ENCODE assay signal across 16 cellular contexts in genomic region chr1:89708727-89709375, GRCh38.
A peak's percentile ranks its signal among the peaks of the same experiment; 100 is the strongest.
DNase-seq lines count a peak whose midpoint lies in the region; ATAC-seq and TF ChIP-seq lines count a peak whose summit lies in the region.
"Had no signal": no experiment of that assay in that cellular context is flagged by ENCODE, and none has a peak within 500 bp of the region (broad histone marks: within the 10 kb centered on the region; RNA-seq: fewer than 3 reads in every experiment).

No MANE protein-coding gene starts in this region.

- intact Hi-C loops in heart left ventricle (cut with DNase I), result loop anchor here in 1 of 10 donors (5.0 kb wide), 1 partner anchor 67 kb away; no protein-coding TSS in a partner anchor
- intact Hi-C loops in Right ventricle myocardium inferior (cut with DNase I), result no loop called here

- H3K4me3 ChIP-seq in heart left ventricle (no peak overlapping the region), astrocyte of the cerebellum (ENCODE audit: low read depth, low read length) (no peak overlapping the region)
- H3K4me3 ChIP-seq: cardiac muscle cell, mucosa of descending colon had no signal

- no peaks in the 10 kb centered on the region for H3K27me3 ChIP-seq in heart left ventricle
- H3K27me3 ChIP-seq: cardiac muscle cell had no signal

- CTCF ChIA-PET in activated CD4-positive, alpha-beta memory T cell treated with anti-CD3 and anti-CD28 coated beads, Interleukin-2, amount 10 ng/mL, durations not matched to agents 7 days and 5 days (lab: Charles Lee), result no interaction called here

- H3K27ac Mint-ChIP-seq in type B pancreatic cell, result peak overlapping the region; percentile 8
- H3K27ac Mint-ChIP-seq in activated CD4-positive, alpha-beta memory T cell treated with anti-CD3 and anti-CD28 coated beads, Interleukin-2, amount 10 ng/mL, durations not matched to agents 7 days and 5 days, result no peak overlapping the region
- H3K27ac Mint-ChIP-seq: progenitor cell of endocrine pancreas had no signal

- TF ChIP-seq POLR2A in heart left ventricle (IDR thresholded peaks at IDR 0.05), result no peak

- DNase-seq in heart left ventricle, result no peak
- DNase-seq in Right ventricle myocardium inferior (ENCODE audit: missing footprints), result no peak
- peak; percentile 58 for DNase-seq in astrocyte of the cerebellum (ENCODE audit: low read depth)
- DNase-seq in kidney tubule cell (ENCODE audit: low spot score), result peak; percentile 67
- no peak for DNase-seq in type B pancreatic cell (ENCODE audit: extremely low spot score, unreplicated experiment)
- no peak for DNase-seq in T-helper 1 cell
- DNase-seq in NCI-H510A treated with DMSO at 0.1 percent for 48 hours (lab: John Stamatoyannopoulos, UW), result no peak
- DNase-seq in activated CD4-positive, alpha-beta memory T cell treated with anti-CD3 and anti-CD28 coated beads, Interleukin-2, amount 10 ng/mL, durations not matched to agents 7 days and 5 days, result no peak
- DNase-seq: activated effector memory CD4-positive, alpha-beta T cell treated with Interleukin-2 at 50 U/mL for 16 hours; DND-41; mucosa of descending colon; NCI-H2081 had no signal

- H3K36me3 ChIP-seq in heart left ventricle, result peaks cover 0 to 29% (median 14%) of the 10 kb centered on the region in 9 donors

- no peaks in the 10 kb centered on the region for H3K9me3 Mint-ChIP-seq in type B pancreatic cell
- peaks cover 6% of the 10 kb centered on the region for H3K9me3 Mint-ChIP-seq in activated CD4-positive, alpha-beta memory T cell treated with anti-CD3 and anti-CD28 coated beads, Interleukin-2, amount 10 ng/mL, durations not matched to agents 7 days and 5 days

- 79 to 83% (median 81%) methylated on average over 6 of the region's 6 CpGs for WGBS in heart left ventricle, 4 donors

- H3K27me3 Mint-ChIP-seq in type B pancreatic cell, result no peaks in the 10 kb centered on the region
- H3K27me3 Mint-ChIP-seq in activated CD4-positive, alpha-beta memory T cell treated with anti-CD3 and anti-CD28 coated beads, Interleukin-2, amount 10 ng/mL, durations not matched to agents 7 days and 5 days, result no peaks in the 10 kb centered on the region
- H3K27me3 Mint-ChIP-seq: progenitor cell of endocrine pancreas had no signal

- H3K27ac ChIP-seq in heart left ventricle, result peak overlapping the region in 7 of 12 donors; percentile 40 to 69 (median 59)
- H3K27ac ChIP-seq: cardiac muscle cell, HL-60 had no signal

- ATAC-seq in heart left ventricle (no peak), Right ventricle myocardium inferior (no peak)
- ATAC-seq: activated CD4-positive, CD25-positive, alpha-beta regulatory T cell treated with anti-CD3 and anti-CD28 coated beads, Interleukin-2, amount 50 U/mL, for 24 hours; mucosa of descending colon had no signal

- H3K4me1 ChIP-seq in heart left ventricle, result peaks cover 0 to 38% (median 8%) of the 10 kb centered on the region in 12 donors

- POLR2A ChIA-PET in activated CD4-positive, alpha-beta memory T cell treated with anti-CD3 and anti-CD28 coated beads, Interleukin-2, amount 10 ng/mL, durations not matched to agents 7 days and 5 days (lab: Charles Lee), result interaction anchor here (0.8 to 1.2 kb wide), 3 partner anchors 10 to 75 kb away, joined by 3 to 6 read pairs (median 4); no protein-coding TSS in a partner anchor

- H3K4me1 Mint-ChIP-seq in type B pancreatic cell (ENCODE audit: unreplicated experiment), result peaks cover 19% of the 10 kb centered on the region
- peaks cover 21% of the 10 kb centered on the region for H3K4me1 Mint-ChIP-seq in activated CD4-positive, alpha-beta memory T cell treated with anti-CD3 and anti-CD28 coated beads, Interleukin-2, amount 10 ng/mL, durations not matched to agents 7 days and 5 days

- in situ Hi-C loops in astrocyte of the cerebellum (cut with HindIII; ENCODE audit: low sequenced_read_pairs), result no loop called here

- TF ChIP-seq CTCF in heart left ventricle (IDR thresholded peaks at IDR 0.05), result no peak
- TF ChIP-seq CTCF in astrocyte of the cerebellum (IDR thresholded peaks at IDR 0.05; ENCODE audit: low read depth, low read length, missing control alignments), result peak; percentile 23
- no peak for TF ChIP-seq CTCF in type B pancreatic cell (conservative IDR thresholded peaks at IDR 0.05)

- no peaks in the 10 kb centered on the region for H3K9me3 ChIP-seq in heart left ventricle
- H3K9me3 ChIP-seq: mucosa of descending colon had no signal

- peak overlapping the region; percentile 18 for H3K4me3 Mint-ChIP-seq in type B pancreatic cell
- H3K4me3 Mint-ChIP-seq in activated CD4-positive, alpha-beta memory T cell treated with anti-CD3 and anti-CD28 coated beads, Interleukin-2, amount 10 ng/mL, durations not matched to agents 7 days and 5 days, result no peak overlapping the region

- H3K36me3 Mint-ChIP-seq in type B pancreatic cell, result peaks cover 4% of the 10 kb centered on the region
- H3K36me3 Mint-ChIP-seq in activated CD4-positive, alpha-beta memory T cell treated with anti-CD3 and anti-CD28 coated beads, Interleukin-2, amount 10 ng/mL, durations not matched to agents 7 days and 5 days (ENCODE audit: low read depth), result peaks cover 86% of the 10 kb centered on the region

Comparison
In these comparisons a context has a peak if more than half of its experiments do, and no peak if none do; other contexts are left out.
1. DNase-seq: peak in astrocyte of the cerebellum (single experiment) and kidney tubule cell (single experiment); none in heart left ventricle (0 of 5), Right ventricle myocardium inferior (single experiment), type B pancreatic cell (single experiment), T-helper 1 cell (0 of 5), NCI-H510A treated with DMSO at 0.1 percent for 48 hours (single experiment) and activated CD4-positive, alpha-beta memory T cell treated with anti-CD3 and anti-CD28 coated beads, Interleukin-2, amount 10 ng/mL, durations not matched to agents 7 days and 5 days (single experiment).